Comparison of ENCODE assay signal across 1 cellular context in genomic region chr4:2818351-2818939, GRCh38.
TF ChIP-seq lines count a peak whose summit lies in the region.

No MANE protein-coding gene starts in this region.

TF ChIP-seq in GM12878, 131 proteins besides CTCF, POLR2A, EP300 and RAD21:
- TF ChIP-seq NKRF (conservative IDR thresholded peaks at IDR 0.05), result 0 out of 2 replicates have a peak, but pooled peaks have one; percentile 39
- no peak for TF ChIP-seq NBN (IDR thresholded peaks at IDR 0.05)
- TF ChIP-seq BHLHE40 (IDR thresholded peaks at IDR 0.05; ENCODE audit: borderline replicate concordance in 1 of 2, low read depth in 2 of 2, low read length in 1 of 2), result no peak
- peak; percentile 29; the same call in 1 of the 2 replicates for TF ChIP-seq DPF2 (IDR thresholded peaks at IDR 0.05)
- TF ChIP-seq GATAD2B (conservative IDR thresholded peaks at IDR 0.05; ENCODE audit: low read depth), result peak; percentile 27; the same call in 1 of the 2 replicates
- no peak for TF ChIP-seq TCF3 (IDR thresholded peaks at IDR 0.05; ENCODE audit: borderline replicate concordance, insufficient read depth, low read depth, low read length)
- peak in 1 of 2 experiments; percentile 37; a peak in 1 of 3 replicates for TF ChIP-seq EGR1 (IDR thresholded peaks at IDR 0.05; ENCODE audit: borderline replicate concordance in 1 of 2, low read depth in 2 of 2, low read length in 2 of 2)
- peak; percentile 42; the same call in 1 of the 2 replicates for TF ChIP-seq LARP7 (IDR thresholded peaks at IDR 0.05)
- TF ChIP-seq YY1 (IDR thresholded peaks at IDR 0.05; ENCODE audit: low read depth, low read length), result 0 out of 2 replicates have a peak, but pooled peaks have one; percentile 1
- no peak for TF ChIP-seq ZBTB40 (IDR thresholded peaks at IDR 0.05; ENCODE audit: borderline replicate concordance)
